Comparison of ENCODE assay signal across 8 cellular contexts in the genomic region with DNA sequence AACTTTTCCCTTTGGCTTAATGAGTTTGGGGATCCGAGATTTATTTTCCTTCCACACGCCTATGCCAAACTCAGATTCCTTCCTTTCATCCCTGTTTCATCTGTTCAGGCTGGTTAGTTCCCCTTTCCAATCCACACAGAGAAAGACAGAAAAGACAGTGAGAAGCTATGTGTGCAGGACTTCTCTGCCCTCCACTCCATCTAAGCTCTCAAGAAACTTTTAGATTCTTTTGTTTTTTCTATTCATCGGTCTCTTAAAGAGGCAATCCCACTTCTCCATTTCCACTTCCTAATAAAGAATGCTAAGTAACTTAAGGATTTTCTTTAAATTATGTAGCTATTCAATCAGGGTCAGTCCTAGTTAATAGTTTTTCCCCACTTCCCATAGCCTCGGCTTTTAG. TPM values are rescaled to one million over a fixed set of nuclear protein-coding genes. Genes with fewer than 3 reads are reported as not detected.
DNase-seq lines count a peak whose midpoint lies in the region; ATAC-seq, FAIRE-seq and TF ChIP-seq lines count a peak whose summit lies in the region.

No MANE protein-coding gene starts in this region.

- no TSS peak for BruUV-seq in GM12878 (replicated peaks; lab: Mats Ljungman, UMichigan)

- no peaks in the 10 kb centered on the region for H3K27me3 Mint-ChIP-seq in stimulated activated naive CD8-positive, alpha-beta T cell treated with anti-CD3 and anti-CD28 coated beads, Interleukin-15, Interleukin-2, amounts not matched to agents 100 ng/mL and 50 ng/mL, for 24 hours
- H3K27me3 Mint-ChIP-seq in memory B cell, result no peaks in the 10 kb centered on the region

- TF ChIP-seq RAD21 in GM12878 (IDR thresholded peaks at IDR 0.05; ENCODE audit: insufficient read depth, low read depth, low read length), result no peak

- peak overlapping the region; percentile 90 for H3K4me3 ChIP-seq in GM12878
- peak overlapping the region in 1 of 2 donors; percentile 90 for H3K4me3 ChIP-seq in aorta (ENCODE audit: low read length in 2 of 2)

- no peak for ATAC-seq in stimulated activated naive CD8-positive, alpha-beta T cell treated with anti-CD3 and anti-CD28 coated beads, Interleukin-15, Interleukin-2, amounts not matched to agents 100 U/mL and 50 U/mL, for 24 hours
- ATAC-seq in GM12878, result no peak
- ATAC-seq in memory B cell (ENCODE audit: low read depth), result no peak
- ATAC-seq in aorta (ENCODE audit: low FRiP score), result no peak

- no peaks in the 10 kb centered on the region for H3K9me3 Mint-ChIP-seq in stimulated activated naive CD8-positive, alpha-beta T cell treated with anti-CD3 and anti-CD28 coated beads, Interleukin-15, Interleukin-2, amounts not matched to agents 100 ng/mL and 50 ng/mL, for 24 hours
- H3K9me3 Mint-ChIP-seq in memory B cell, result no peaks in the 10 kb centered on the region

- CTCF ChIA-PET in GM12878 (lab: Yijun Ruan, JAX), result interaction anchor here (0.9 to 2.0 kb wide), 7 partner anchors 9 to 311 kb away, joined by 3 to 11 read pairs (median 5); partner anchors contain the start of genes ITGA1, MOCS2 and PELO

- H3K4me3 Mint-ChIP-seq in stimulated activated naive CD8-positive, alpha-beta T cell treated with anti-CD3 and anti-CD28 coated beads, Interleukin-15, Interleukin-2, amounts not matched to agents 100 ng/mL and 50 ng/mL, for 24 hours, result peak overlapping the region; percentile 97
- peak overlapping the region; percentile 95 for H3K4me3 Mint-ChIP-seq in memory B cell

- RAD21 ChIA-PET in GM12878 (lab: Charles Lee; ENCODE audit: unreplicated experiment), result interaction anchor here (1.1 to 1.5 kb wide), 4 partner anchors 10 to 117 kb away, joined by 3 to 7 read pairs (median 5); partner anchors contain the start of genes ITGA1 and PELO

- H3K36me3 Mint-ChIP-seq in stimulated activated naive CD8-positive, alpha-beta T cell treated with anti-CD3 and anti-CD28 coated beads, Interleukin-15, Interleukin-2, amounts not matched to agents 100 ng/mL and 50 ng/mL, for 24 hours (ENCODE audit: low read depth), result peaks cover 37% of the 10 kb centered on the region
- H3K36me3 Mint-ChIP-seq in memory B cell, result no peaks in the 10 kb centered on the region

- H3K4me2 ChIP-seq in GM12878 (ENCODE audit: control insufficient read depth, insufficient read depth), result peak overlapping the region; percentile 98

- no peak for TF ChIP-seq POLR2A in GM12878 (IDR thresholded peaks at IDR 0.05; ENCODE audit: low read depth, low read length)

- FAIRE-seq in GM12878 (lab: Jason Lieb, UNC), result no peak

- H3K9ac ChIP-seq in GM12878 (ENCODE audit: control insufficient read depth, insufficient read depth, low read length), result peak overlapping the region; percentile 72

- H3K4me1 ChIP-seq in GM12878 (ENCODE audit: control insufficient read depth, insufficient read depth, low read length) (peaks cover 3% of the 10 kb centered on the region; the same call in 1 of the 2 replicates), aorta (ENCODE audit: control insufficient read depth in 1 of 2, insufficient read depth in 2 of 2, low read length in 2 of 2) (peaks cover 4 to 6% of the 10 kb centered on the region in 2 donors)

- SMC1A ChIA-PET in GM12878 (lab: Charles Lee; ENCODE audit: uncharacterized antibody, unreplicated experiment), result interaction anchor here (0.9 to 1.9 kb wide), 9 partner anchors 10 to 117 kb away, joined by 3 to 13 read pairs (median 4); partner anchors contain the start of genes ITGA1 and PELO

- intact Hi-C loops in GM12878 (cut with micrococcal nuclease; ENCODE audit: unreplicated experiment), result no loop called here
- intact Hi-C loops in aorta (cut with DNase I), result no loop called here

- no peaks in the 10 kb centered on the region for H3K27me3 ChIP-seq in GM12878 (replicated peaks in 1 of 2; ENCODE audit: control insufficient read depth in 2 of 2, insufficient read depth in 2 of 2, low read length in 1 of 2)
- no peaks in the 10 kb centered on the region for H3K27me3 ChIP-seq in aorta (ENCODE audit: control insufficient read depth in 1 of 2, insufficient read depth in 2 of 2, low read length in 1 of 2)

- H3K9me3 ChIP-seq in GM12878 (replicated peaks; ENCODE audit: control insufficient read depth, insufficient read depth, low read length) (no peaks in the 10 kb centered on the region), aorta (ENCODE audit: control insufficient read depth, low read length) (no peaks in the 10 kb centered on the region)

- TF ChIP-seq CTCF in GM12878 (IDR thresholded peaks at IDR 0.05 in 2 of 3, conservative IDR thresholded peaks at IDR 0.05 in 1 of 3; ENCODE audit: control insufficient read depth in 2 of 3, extremely low read depth in 1 of 3, insufficient read depth in 1 of 3, low read depth in 3 of 3, low read length in 3 of 3), result no peak

- in situ Hi-C loops in GM12878 (cut with MboI), result loop anchor here (10.0 kb wide), 1 partner anchor 296 kb away; no protein-coding TSS in a partner anchor

- H3K27ac ChIP-seq in GM12878 (ENCODE audit: control insufficient read depth, insufficient read depth) (peak overlapping the region; percentile 73; the same call in 1 of the 2 replicates), aorta (ENCODE audit: low read depth in 1 of 2, low read length in 2 of 2) (peak overlapping the region; percentile 44 to 89)

- H3K36me3 ChIP-seq in GM12878 (ENCODE audit: control insufficient read depth in 2 of 2, insufficient read depth in 2 of 2, low read length in 1 of 2) (no peaks in the 10 kb centered on the region), aorta (ENCODE audit: control insufficient read depth in 1 of 2, insufficient read depth in 2 of 2, low read length in 1 of 2) (peaks cover 0 to 2% of the 10 kb centered on the region in 2 donors)

- H3K79me2 ChIP-seq in GM12878 (ENCODE audit: control insufficient read depth, insufficient read depth, low read length), result peaks cover 37% of the 10 kb centered on the region

- peaks cover 55% of the 10 kb centered on the region for H3K4me1 Mint-ChIP-seq in stimulated activated naive CD8-positive, alpha-beta T cell treated with anti-CD3 and anti-CD28 coated beads, Interleukin-15, Interleukin-2, amounts not matched to agents 100 ng/mL and 50 ng/mL, for 24 hours (ENCODE audit: low read depth)
- peaks cover 27% of the 10 kb centered on the region for H3K4me1 Mint-ChIP-seq in memory B cell

- H3K27ac Mint-ChIP-seq in stimulated activated naive CD8-positive, alpha-beta T cell treated with anti-CD3 and anti-CD28 coated beads, Interleukin-15, Interleukin-2, amounts not matched to agents 100 ng/mL and 50 ng/mL, for 24 hours, result peak overlapping the region; percentile 59
- H3K27ac Mint-ChIP-seq in memory B cell, result peak overlapping the region; percentile 76

- no peak for TF ChIP-seq EP300 in GM12878 (IDR thresholded peaks at IDR 0.05; ENCODE audit: borderline replicate concordance in 1 of 2, control insufficient read depth in 1 of 2, low read depth in 2 of 2, low read length in 2 of 2)

- no peak for DNase-seq in stimulated activated naive CD8-positive, alpha-beta T cell treated with anti-CD3 and anti-CD28 coated beads, Interleukin-15, Interleukin-2, amounts not matched to agents 100 U/mL and 50 U/mL, for 24 hours
- DNase-seq in GM12878 (ENCODE audit: low read depth, low spot score), result no peak
- no peak for DNase-seq in memory B cell (ENCODE audit: low spot score in 2 of 2)
- DNase-seq in aorta, result no peak
- no peak for DNase-seq in stimulated activated naive CD4-positive, alpha-beta T cell (lab: John Stamatoyannopoulos, UW)
- DNase-seq in NCI-H1417 (lab: John Stamatoyannopoulos, UW), result no peak
- no peak for DNase-seq in GDM1 (lab: John Stamatoyannopoulos, UW)

- WGBS in GM12878 (ENCODE audit: insufficient coverage, insufficient replicate concordance, low lambda C conversion rate, missing lambda C conversion rate), result 16% methylated on average over 4 of the region's 4 CpGs
- WGBS in aorta, 2 donors, result 0% methylated on average over 4 of the region's 4 CpGs

- POLR2A ChIA-PET in GM12878 (lab: Charles Lee), result interaction anchor here (0.6 to 1.5 kb wide), 4 partner anchors 9 to 1511 kb away, joined by 3 to 8 read pairs (median 3); partner anchors contain the start of gene ARL15

- H2AFZ ChIP-seq in GM12878 (ENCODE audit: control insufficient read depth, low read depth, low read length), result peak overlapping the region; percentile 95

- no peaks in the 10 kb centered on the region for H4K20me1 ChIP-seq in GM12878 (ENCODE audit: control insufficient read depth, insufficient read depth)

RNA-seq across cellular contexts. Expression of gene ITGA1, which starts 11.2 kb away (rescaled TPM):
- 1.2 and 1.4 TPM in 2 replicates for total RNA-seq in GM12878 (2013; cell fraction: nucleolus; rRNA removed)
- 0.11 and 0.44 TPM in 2 replicates for total RNA-seq in GM12878 (2014; rRNA removed)
- 0.22 and 0.37 TPM in 2 replicates for total RNA-seq in GM12878 (2014; rRNA removed; fragmentation: Illumina TruSeq; extraction: Trizol)
- total RNA-seq in GM12878 (2021), result 0.26 and 0.40 TPM in 2 replicates
- 0.29 TPM for polyA plus RNA-seq in GM12878 (2011; ENCODE audit: low read depth)
- 0.43 and 0.46 TPM in 2 replicates for polyA plus RNA-seq in GM12878 (2011; rRNA removed)
- polyA plus RNA-seq in GM12878 (2011; cell fraction: cytosol; rRNA removed), result 0.08 and 0.16 TPM in 2 replicates
- 0.61 and 0.78 TPM in 2 replicates for polyA plus RNA-seq in GM12878 (2011; cell fraction: nucleus; rRNA removed)
- 0.43 and 0.44 TPM in 2 replicates for polyA plus RNA-seq in GM12878 (2012)
- polyA plus RNA-seq in GM12878 (2014; fragmentation: Illumina TruSeq; extraction: Trizol), result 0.08 and 0.28 TPM in 2 replicates
- polyA plus RNA-seq in GM12878 (2014; fragmentation: Nextera tagmentation; extraction: Ambion mirVana), result under 1 TPM; 0.02 to 0.04 TPM
- polyA plus RNA-seq in GM12878 (2014; rRNA removed), result 0.03 and 0.05 TPM in 2 replicates
- polyA plus RNA-seq in GM12878 (2016; fragmentation: Nextera tagmentation; extraction: Ambion mirVana), result under 1 TPM; 0.16 to 0.56 TPM
- polyA minus RNA-seq in GM12878 (2011; rRNA and poly(A)+ RNA removed), result 1.0 and 1.7 TPM in 2 replicates
- 0.52 and 0.80 TPM in 2 replicates for polyA minus RNA-seq in GM12878 (2011; cell fraction: cytosol; rRNA and poly(A)+ RNA removed)
- polyA minus RNA-seq in GM12878 (2011; cell fraction: nucleus; rRNA and poly(A)+ RNA removed), result 0.60 and 1.7 TPM in 2 replicates
- 100 to 1,000 TPM; 132 to 152 TPM for total RNA-seq in aorta
- polyA plus RNA-seq in aorta, result 10 to 100 TPM; 17.8 to 65.0 TPM

RNA-seq across cellular contexts. Expression of gene PELO, which starts 11.2 kb away (rescaled TPM):
- 9.8 and 9.9 TPM in 2 replicates for total RNA-seq in GM12878 (2013; cell fraction: nucleolus; rRNA removed)
- total RNA-seq in GM12878 (2014; rRNA removed) (9.4 and 9.9 TPM in 2 replicates), GM12878 (2014; rRNA removed; fragmentation: Illumina TruSeq; extraction: Trizol) (7.6 and 8.3 TPM in 2 replicates), GM12878 (2021) (7.7 and 9.8 TPM in 2 replicates), aorta (10 to 100 TPM; 49.6 to 52.4 TPM)
- 2.4 TPM for polyA plus RNA-seq in GM12878 (2011; ENCODE audit: low read depth)
- polyA plus RNA-seq in GM12878 (2011; rRNA removed) (11.9 TPM in 2 replicates), GM12878 (2014; fragmentation: Illumina TruSeq; extraction: Trizol) (5.0 and 5.6 TPM in 2 replicates), GM12878 (2014; fragmentation: Nextera tagmentation; extraction: Ambion mirVana) (1 to 10 TPM; 6.0 to 6.3 TPM), GM12878 (2014; rRNA removed) (7.3 and 7.8 TPM in 2 replicates), GM12878 (2016; fragmentation: Nextera tagmentation; extraction: Ambion mirVana) (10 to 100 TPM in 1 of 2 experiments, 1 to 10 TPM in 1; 9.1 to 11.1 TPM), aorta (10 to 100 TPM; 11.0 to 30.2 TPM)
- polyA plus RNA-seq in GM12878 (2011; cell fraction: cytosol; rRNA removed), result 10.6 and 11.6 TPM in 2 replicates
- 7.3 and 8.9 TPM in 2 replicates for polyA plus RNA-seq in GM12878 (2011; cell fraction: nucleus; rRNA removed)
- 4.6 and 6.9 TPM in 2 replicates for polyA plus RNA-seq in GM12878 (2012)
- 13.5 and 17.6 TPM in 2 replicates for polyA minus RNA-seq in GM12878 (2011; rRNA and poly(A)+ RNA removed)
- 5.3 and 6.5 TPM in 2 replicates for polyA minus RNA-seq in GM12878 (2011; cell fraction: cytosol; rRNA and poly(A)+ RNA removed)
- 15.6 and 21.6 TPM in 2 replicates for polyA minus RNA-seq in GM12878 (2011; cell fraction: nucleus; rRNA and poly(A)+ RNA removed)

Comparison
In these comparisons a context has a peak if more than half of its experiments do, and no peak if none do; other contexts are left out.
1. RNA of gene ITGA1, which starts 11.2 kb away (total RNA-seq): 132 to 152 TPM in aorta; 0.11 to 1.4 TPM in GM12878; every median in the first group is over 10 times any median in the second.
2. RNA of gene PELO, which starts 11.2 kb away (total RNA-seq): 49.6 to 52.4 TPM in aorta; 7.6 to 9.9 TPM in GM12878; every median in the first group is over 4 times any median in the second.